23 cellular contexts compared by ENCODE assay signal in the genomic region with DNA sequence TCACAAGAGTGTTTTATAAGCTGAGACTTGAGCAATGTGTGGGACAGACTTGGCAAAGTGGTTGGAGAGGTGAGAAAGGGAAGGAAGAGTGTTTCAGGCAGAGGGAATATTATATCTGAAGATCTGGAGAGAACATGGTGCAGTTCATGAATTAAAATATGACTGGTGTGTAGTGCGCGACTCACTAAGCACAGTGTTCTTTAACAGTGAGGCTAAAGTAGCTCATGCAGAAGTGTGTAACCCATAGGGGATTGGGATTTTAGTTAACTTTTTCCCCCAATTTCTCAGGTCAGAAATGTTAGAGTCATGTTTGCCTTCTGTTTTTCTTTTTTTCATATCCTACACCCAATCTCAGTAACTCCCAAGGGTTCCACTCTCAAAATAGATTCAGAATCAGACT. TPM values are rescaled to one million over a fixed set of nuclear protein-coding genes. Genes with fewer than 3 reads are reported as not detected.
A peak's percentile ranks its signal among the peaks of the same experiment; 100 is the strongest.
DNase-seq lines count a peak whose midpoint lies in the region; ATAC-seq, FAIRE-seq and TF ChIP-seq lines count a peak whose summit lies in the region.
"Had no signal": no experiment of that assay in that cellular context is flagged by ENCODE, and none has a peak within 500 bp of the region (broad histone marks: within the 10 kb centered on the region; RNA-seq: fewer than 3 reads in every experiment).

No MANE protein-coding gene starts in this region.

- TF ChIP-seq EP300 in A549 (IDR thresholded peaks at IDR 0.05) = no peak

- FAIRE-seq in A549 (lab: Jason Lieb, UNC) = no peak
- FAIRE-seq: HTR-8/SVneo had no signal

- TF ChIP-seq RAD21 in A549 (conservative IDR thresholded peaks at IDR 0.05 in 1 of 2, IDR thresholded peaks at IDR 0.05 in 1 of 2) = no peak
- no peak for TF ChIP-seq RAD21 in HCT116 (IDR thresholded peaks at IDR 0.05; ENCODE audit: low read depth)

- H3K27ac ChIP-seq in A549 = no peak overlapping the region
- H3K27ac ChIP-seq in HCT116 (ENCODE audit: low read depth, low read length) = no peak overlapping the region
- no peak overlapping the region for H3K27ac ChIP-seq in foreskin keratinocyte
- H3K27ac ChIP-seq: GM23248, KMS-11, Peyer's patch had no signal

- CTCF ChIA-PET in A549 (lab: Yijun Ruan, JAX) = no interaction called here
- CTCF ChIA-PET in HCT116 (lab: Charles Lee) = no interaction called here

- no peaks in the 10 kb centered on the region for H3K9me2 ChIP-seq in HCT116 (ENCODE audit: insufficient read depth)
- H3K9me2 ChIP-seq: SK-N-SH had no signal

- no peak overlapping the region for H3K9ac ChIP-seq in HCT116 (ENCODE audit: low read length)
- H3K9ac ChIP-seq: GM23248, KMS-11, SK-N-SH had no signal

- DNase-seq in A549 (ENCODE audit: low read depth in 1 of 2, low spot score in 1 of 2) (no peak), HCT116 (ENCODE audit: low read depth, low spot score) (no peak), amniotic epithelial cell (ENCODE audit: low read depth) (peak; percentile 7), foreskin keratinocyte (no peak), iPS-NIHi11 (ENCODE audit: low spot score) (no peak)
- DNase-seq: 8988T, DMS153, GM23248, H9, HFFc6, NCI-H1048, NCI-H1417, NCI-H1694, NCI-H2029 treated with DMSO at 0.1 percent for 48 hours, NCI-H446 treated with DMSO at 0.1 percent for 48 hours, NCI-H526 treated with DMSO at 0.1 percent for 48 hours, Peyer's patch, SK-N-SH, SW 1271 had no signal

- peaks cover 40% of the 10 kb centered on the region for H3K79me2 ChIP-seq in HCT116 (ENCODE audit: insufficient read depth, low read length)

- intact Hi-C loops in HCT116 (cut with micrococcal nuclease) = no loop called here

- no peak overlapping the region for H3K4me3 ChIP-seq in A549
- H3K4me3 ChIP-seq in HCT116 (replicated peaks in 1 of 2; ENCODE audit: low read depth in 1 of 2, low read length in 2 of 2) = no peak overlapping the region
- H3K4me3 ChIP-seq: GM23248, Peyer's patch had no signal

- H3K4me1 ChIP-seq in A549 (no peaks in the 10 kb centered on the region), HCT116 (ENCODE audit: control insufficient read depth in 1 of 2, insufficient read depth in 2 of 2, low read length in 2 of 2) (peaks cover 0 to 10% of the 10 kb centered on the region in 2 experiments; a peak in 1 of 4 replicates), foreskin keratinocyte (no peaks in the 10 kb centered on the region)
- H3K4me1 ChIP-seq: Peyer's patch had no signal

- 90% methylated on average over 2 of the region's 2 CpGs for WGBS in A549 (ENCODE audit: missing lambda C conversion rate)

- ATAC-seq in A549 = peak; percentile 39 to 44; a peak in 3 of 6 replicates
- peak; percentile 40 for ATAC-seq in HCT116
- ATAC-seq in foreskin keratinocyte = peak; percentile 35
- no peak for ATAC-seq in HG03520 (IDR thresholded peaks at IDR 0.05; ENCODE audit: unreplicated experiment)
- no peak for ATAC-seq in HG02798 (IDR thresholded peaks at IDR 0.05; ENCODE audit: poor library complexity, unreplicated experiment)

- no TSS peak for BruUV-seq in HCT116 (replicated peaks; lab: Mats Ljungman, UMichigan)

- H3K36me3 ChIP-seq in HCT116 (ENCODE audit: control insufficient read depth in 1 of 2, insufficient read depth in 2 of 2, low read length in 2 of 2) = peaks cover 0 to 14% of the 10 kb centered on the region in 2 experiments; a peak in 1 of 4 replicates
- H3K36me3 ChIP-seq: Peyer's patch had no signal

- TF ChIP-seq CTCF in A549 (IDR thresholded peaks at IDR 0.05) = no peak
- TF ChIP-seq CTCF in HCT116 (IDR thresholded peaks at IDR 0.05 in 2 of 3, conservative IDR thresholded peaks at IDR 0.05 in 1 of 3; ENCODE audit: borderline replicate concordance in 1 of 3, insufficient read depth in 1 of 3, low read depth in 2 of 3, low read length in 2 of 3) = no peak
- TF ChIP-seq CTCF in foreskin keratinocyte (conservative IDR thresholded peaks at IDR 0.05) = no peak

- H3K9me3 ChIP-seq in A549 = no peaks in the 10 kb centered on the region
- no peaks in the 10 kb centered on the region for H3K9me3 ChIP-seq in HCT116 (ENCODE audit: control insufficient read depth in 1 of 2, insufficient read depth in 1 of 2, low read depth in 1 of 2, low read length in 2 of 2)
- H3K9me3 ChIP-seq: Peyer's patch, SK-N-SH had no signal

- H3K27me3 ChIP-seq in HCT116 (ENCODE audit: insufficient read depth, low read length) (no peaks in the 10 kb centered on the region), foreskin keratinocyte (no peaks in the 10 kb centered on the region)
- H3K27me3 ChIP-seq: Peyer's patch had no signal

- POLR2A ChIA-PET in A549 (lab: Yijun Ruan, JAX) (no interaction called here), HCT116 (lab: Charles Lee) (no interaction called here)

- TF ChIP-seq POLR2A in A549 (IDR thresholded peaks at IDR 0.05; ENCODE audit: low read length) (no peak), HCT116 (IDR thresholded peaks at IDR 0.05; ENCODE audit: borderline replicate concordance, extremely low read depth, insufficient read depth, insufficient read length) (no peak)

- no peak overlapping the region for H2AFZ ChIP-seq in HCT116 (ENCODE audit: low read depth, low read length, poor library complexity, severe bottlenecking)
- H2AFZ ChIP-seq: GM23248 had no signal

- no peak overlapping the region for H3K4me2 ChIP-seq in A549
- H3K4me2 ChIP-seq in HCT116 (ENCODE audit: low read length) = no peak overlapping the region
- H3K4me2 ChIP-seq: KMS-11, SK-N-SH had no signal

- RAD21 ChIA-PET in HCT116 (lab: Charles Lee; ENCODE audit: low non-redundant PET in 1 of 2, low total read pairs in 2 of 2, uncharacterized antibody in 2 of 2, unreplicated experiment in 2 of 2) = no interaction called here

- no peaks in the 10 kb centered on the region; the same call in 1 of the 2 replicates for H4K20me1 ChIP-seq in HCT116 (ENCODE audit: insufficient read depth)

TF ChIP-seq in A549, 52 proteins besides CTCF, POLR2A, EP300 and RAD21 (continues in another document):
- TF ChIP-seq NR3C1 (IDR thresholded peaks at IDR 0.05) (no peak), ZFP36 (IDR thresholded peaks at IDR 0.05; ENCODE audit: borderline replicate concordance, partially characterized antibody) (no peak), ZSCAN20 (CRISPR knock-in tag; IDR thresholded peaks at IDR 0.05) (no peak), TFCP2L1 (CRISPR knock-in tag; IDR thresholded peaks at IDR 0.05) (no peak), POLR2AphosphoS2 (conservative IDR thresholded peaks at IDR 0.05; ENCODE audit: low read length) (no peak), ZC3H11A (IDR thresholded peaks at IDR 0.05) (no peak), BHLHE40 (IDR thresholded peaks at IDR 0.05; ENCODE audit: low read depth, low read length) (no peak), KDM5A (IDR thresholded peaks at IDR 0.05) (no peak), MAZ (IDR thresholded peaks at IDR 0.05; ENCODE audit: borderline replicate concordance, low read depth, low read length) (no peak), SREBF2 (IDR thresholded peaks at IDR 0.05) (no peak), ESRRA (IDR thresholded peaks at IDR 0.05; ENCODE audit: borderline replicate concordance, low read length) (no peak)
- TF ChIP-seq, protein P1, sequence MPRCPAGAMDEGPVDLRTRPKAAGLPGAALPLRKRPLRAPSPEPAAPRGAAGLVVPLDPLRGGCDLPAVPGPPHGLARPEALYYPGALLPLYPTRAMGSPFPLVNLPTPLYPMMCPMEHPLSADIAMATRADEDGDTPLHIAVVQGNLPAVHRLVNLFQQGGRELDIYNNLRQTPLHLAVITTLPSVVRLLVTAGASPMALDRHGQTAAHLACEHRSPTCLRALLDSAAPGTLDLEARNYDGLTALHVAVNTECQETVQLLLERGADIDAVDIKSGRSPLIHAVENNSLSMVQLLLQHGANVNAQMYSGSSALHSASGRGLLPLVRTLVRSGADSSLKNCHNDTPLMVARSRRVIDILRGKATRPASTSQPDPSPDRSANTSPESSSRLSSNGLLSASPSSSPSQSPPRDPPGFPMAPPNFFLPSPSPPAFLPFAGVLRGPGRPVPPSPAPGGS (IDR thresholded peaks at IDR 0.05) = no peak

TF ChIP-seq in HCT116, 20 proteins besides CTCF, POLR2A, EP300 and RAD21 (continues in another document):
- no peak for TF ChIP-seq ZNF274 (IDR thresholded peaks at IDR 0.05; ENCODE audit: low read depth, low read length)
- no peak for TF ChIP-seq POLR2AphosphoS5 (IDR thresholded peaks at IDR 0.05; ENCODE audit: low read depth, low read length)
- TF ChIP-seq TCF7L2 (IDR thresholded peaks at IDR 0.05; ENCODE audit: borderline replicate concordance, extremely low read depth, insufficient read depth, insufficient read length) = no peak
- TF ChIP-seq, protein P2, sequence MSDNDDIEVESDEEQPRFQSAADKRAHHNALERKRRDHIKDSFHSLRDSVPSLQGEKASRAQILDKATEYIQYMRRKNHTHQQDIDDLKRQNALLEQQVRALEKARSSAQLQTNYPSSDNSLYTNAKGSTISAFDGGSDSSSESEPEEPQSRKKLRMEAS (IDR thresholded peaks at IDR 0.05) = no peak
- no peak for TF ChIP-seq EGR1 (IDR thresholded peaks at IDR 0.05; ENCODE audit: low read depth)
- no peak for TF ChIP-seq YY1 (IDR thresholded peaks at IDR 0.05; ENCODE audit: extremely low read depth, insufficient replicate concordance, low read depth, low read length)
- TF ChIP-seq JUND (IDR thresholded peaks at IDR 0.05) = no peak

RNA-seq across cellular contexts. Expression of a gene that starts 9.7 kb away (rescaled TPM):
- polyA plus RNA-seq in A549 (2011; rRNA removed) = 13.9 and 19.3 TPM in 2 replicates
- 4.4 TPM in 2 replicates for polyA plus RNA-seq in A549 (2012; cell fraction: cytosol; rRNA removed)
- 2.8 and 4.1 TPM in 2 replicates for polyA plus RNA-seq in A549 (2012; cell fraction: nucleus; rRNA removed)
- 6.3 to 9.0 TPM (median 8.5 TPM) in 3 replicates for polyA plus RNA-seq in A549 (2017; fragmentation: RNase III; extraction: RNeasy Plus Mini Kit Qiagen cat#74134 plus additional on column Dnase treatment)
- 9.5 and 10.2 TPM in 2 replicates for polyA minus RNA-seq in A549 (2011; rRNA and poly(A)+ RNA removed)
- total RNA-seq in HCT116 (2021; ENCODE audit: unreplicated experiment) = 15.0 TPM
- polyA plus RNA-seq in HCT116 (2012) = 2.8 and 4.4 TPM in 2 replicates
- 6.1 and 15.4 TPM in 2 replicates for total RNA-seq in foreskin keratinocyte
- polyA plus RNA-seq in foreskin keratinocyte = 3.5 and 10.8 TPM in 2 replicates

Comparison
In these comparisons a context has a peak if more than half of its experiments do, and no peak if none do; other contexts are left out.
1. ATAC-seq: peak in A549 (2 of 2), HCT116 (single experiment) and foreskin keratinocyte (single experiment); none in HG03520 (single experiment) and HG02798 (single experiment).